In genomic region chr2:207144191-207144795, GRCh38 we compare ENCODE assay signal across 8 cellular contexts. TPM values are rescaled to one million over a fixed set of nuclear protein-coding genes. Genes with fewer than 3 reads are reported as not detected.
A peak's percentile ranks its signal among the peaks of the same experiment; 100 is the strongest.
DNase-seq lines count a peak whose midpoint lies in the region; ATAC-seq and TF ChIP-seq lines count a peak whose summit lies in the region.

No MANE protein-coding gene starts in this region.

- no peaks in the 10 kb centered on the region for H3K9me3 ChIP-seq in HUES64 (ENCODE audit: insufficient read depth, low read depth, low read length)
- no peaks in the 10 kb centered on the region for H3K9me3 ChIP-seq in right lobe of liver

- peak in 1 of 4 donors; percentile 5 for ATAC-seq in right lobe of liver
- ATAC-seq in stimulated activated naive CD8-positive, alpha-beta T cell treated with anti-CD3 and anti-CD28 coated beads, Interleukin-15, amount 100 ng/mL, for 72 hours, result no peak

- H3K4me1 ChIP-seq in HUES64 (ENCODE audit: insufficient read depth, low read length) (peaks cover 70% of the 10 kb centered on the region), right lobe of liver (peaks cover 0 to 23% (median 5%) of the 10 kb centered on the region in 4 donors)

- H3K9me3 Mint-ChIP-seq in activated T-helper 1 cell treated with anti-CD3 and anti-CD28 coated beads, Interleukin-12 subunit alpha, Interleukin-12 subunit beta, Interleukin-2, Interleukin-4 antibody, amounts not matched to agents 30 ng/mL and 10 ng/mL and 1 ng/mL, durations not matched to agents 14 hours and 24 hours and 36 hours, result no peaks in the 10 kb centered on the region
- H3K9me3 Mint-ChIP-seq in stimulated activated naive CD8-positive, alpha-beta T cell treated with anti-CD3 and anti-CD28 coated beads, Interleukin-15, amount 100 ng/mL, for 72 hours, result no peaks in the 10 kb centered on the region

- no peak for DNase-seq in activated T-helper 1 cell treated with anti-CD3 and anti-CD28 coated beads, Interleukin-12 subunit alpha, Interleukin-12 subunit beta, Interleukin-2, Interleukin-4 antibody, amounts not matched to agents 30 ng/mL and 10 ng/mL and 1 ng/mL, durations not matched to agents 14 hours and 24 hours and 36 hours (ENCODE audit: low spot score)
- DNase-seq in right lobe of liver (no peak), pons (ENCODE audit: low spot score) (no peak), NCI-H510A (lab: John Stamatoyannopoulos, UW) (no peak)
- no peak for DNase-seq in stimulated activated naive CD8-positive, alpha-beta T cell treated with anti-CD3 and anti-CD28 coated beads, Interleukin-15, amount 100 ng/mL, for 72 hours
- DNase-seq in NK-92 treated with Interleukin-12 subunit alpha and Interleukin-12 subunit beta, amount 100 ng/mL, for 24 hours (lab: John Stamatoyannopoulos, UW), result no peak
- DNase-seq in effector CD8-positive, alpha-beta T cell (lab: John Stamatoyannopoulos, UW), result no peak

- no peak for TF ChIP-seq POLR2A in right lobe of liver (IDR thresholded peaks at IDR 0.05)

- H3K27me3 ChIP-seq in HUES64 (ENCODE audit: insufficient read depth, low read length) (no peaks in the 10 kb centered on the region), right lobe of liver (no peaks in the 10 kb centered on the region)

- H3K36me3 ChIP-seq in HUES64 (ENCODE audit: insufficient read depth, low read length) (peaks cover 10% of the 10 kb centered on the region), right lobe of liver (no peaks in the 10 kb centered on the region)

- no peak for TF ChIP-seq CTCF in right lobe of liver (IDR thresholded peaks at IDR 0.05)

- H3K27ac ChIP-seq in HUES64 (ENCODE audit: low read depth, low read length), result no peak overlapping the region
- H3K27ac ChIP-seq in right lobe of liver, result peak overlapping the region; percentile 8 to 77 (median 46)

- peak overlapping the region; percentile 61 for H3K4me3 Mint-ChIP-seq in activated T-helper 1 cell treated with anti-CD3 and anti-CD28 coated beads, Interleukin-12 subunit alpha, Interleukin-12 subunit beta, Interleukin-2, Interleukin-4 antibody, amounts not matched to agents 30 ng/mL and 10 ng/mL and 1 ng/mL, durations not matched to agents 14 hours and 24 hours and 36 hours
- H3K4me3 Mint-ChIP-seq in stimulated activated naive CD8-positive, alpha-beta T cell treated with anti-CD3 and anti-CD28 coated beads, Interleukin-15, amount 100 ng/mL, for 72 hours, result peak overlapping the region; percentile 49 to 80

- intact Hi-C loops in activated T-helper 1 cell treated with anti-CD3 and anti-CD28 coated beads, Interleukin-12 subunit alpha, Interleukin-12 subunit beta, Interleukin-2, Interleukin-4 antibody, amounts not matched to agents 30 ng/mL and 10 ng/mL and 1 ng/mL, durations not matched to agents 14 hours and 24 hours and 36 hours (cut with micrococcal nuclease), result loop anchor here (5.0 to 10.0 kb wide), 2 partner anchors 162 to 1059 kb away; partner anchors contain the start of gene INO80D
- intact Hi-C loops in right lobe of liver (cut with DNase I), result no loop called here

- H3K27ac Mint-ChIP-seq in activated T-helper 1 cell treated with anti-CD3 and anti-CD28 coated beads, Interleukin-12 subunit alpha, Interleukin-12 subunit beta, Interleukin-2, Interleukin-4 antibody, amounts not matched to agents 30 ng/mL and 10 ng/mL and 1 ng/mL, durations not matched to agents 14 hours and 24 hours and 36 hours, result peak overlapping the region; percentile 90
- H3K27ac Mint-ChIP-seq in stimulated activated naive CD8-positive, alpha-beta T cell treated with anti-CD3 and anti-CD28 coated beads, Interleukin-15, amount 100 ng/mL, for 72 hours, result peak overlapping the region in 1 of 2 donors; percentile 94

- H3K4me3 ChIP-seq in HUES64 (ENCODE audit: low read length) (no peak overlapping the region), right lobe of liver (no peak overlapping the region)

- 92% methylated on average over 3 of the region's 3 CpGs for WGBS in HUES64
- 90% methylated on average over 2 of the region's 3 CpGs for WGBS in right lobe of liver (ENCODE audit: insufficient coverage, low coverage, low lambda C conversion rate, missing lambda C conversion rate)

- peaks cover 67% of the 10 kb centered on the region for H3K4me1 Mint-ChIP-seq in activated T-helper 1 cell treated with anti-CD3 and anti-CD28 coated beads, Interleukin-12 subunit alpha, Interleukin-12 subunit beta, Interleukin-2, Interleukin-4 antibody, amounts not matched to agents 30 ng/mL and 10 ng/mL and 1 ng/mL, durations not matched to agents 14 hours and 24 hours and 36 hours (ENCODE audit: low read depth)
- H3K4me1 Mint-ChIP-seq in stimulated activated naive CD8-positive, alpha-beta T cell treated with anti-CD3 and anti-CD28 coated beads, Interleukin-15, amount 100 ng/mL, for 72 hours, result peaks cover 72% of the 10 kb centered on the region

- peaks cover 6% of the 10 kb centered on the region for H3K27me3 Mint-ChIP-seq in activated T-helper 1 cell treated with anti-CD3 and anti-CD28 coated beads, Interleukin-12 subunit alpha, Interleukin-12 subunit beta, Interleukin-2, Interleukin-4 antibody, amounts not matched to agents 30 ng/mL and 10 ng/mL and 1 ng/mL, durations not matched to agents 14 hours and 24 hours and 36 hours (ENCODE audit: insufficient read depth)
- no peaks in the 10 kb centered on the region for H3K27me3 Mint-ChIP-seq in stimulated activated naive CD8-positive, alpha-beta T cell treated with anti-CD3 and anti-CD28 coated beads, Interleukin-15, amount 100 ng/mL, for 72 hours

- H3K9ac ChIP-seq in HUES64 (ENCODE audit: low read depth, low read length), result 0 out of 2 replicates have a peak overlapping the region, but pooled peaks have one; percentile 11

- H3K36me3 Mint-ChIP-seq in activated T-helper 1 cell treated with anti-CD3 and anti-CD28 coated beads, Interleukin-12 subunit alpha, Interleukin-12 subunit beta, Interleukin-2, Interleukin-4 antibody, amounts not matched to agents 30 ng/mL and 10 ng/mL and 1 ng/mL, durations not matched to agents 14 hours and 24 hours and 36 hours (ENCODE audit: low read depth), result peaks cover 31% of the 10 kb centered on the region

RNA-seq across cellular contexts. Expression of gene KLF7, which starts 21.5 kb away (rescaled TPM):
- 11.9 TPM for polyA plus RNA-seq in HUES64 (2013, experiment 1 of 2)
- 11.3 TPM for polyA plus RNA-seq in HUES64 (2013, experiment 2 of 2)
- 13.4 and 16.5 TPM in 2 replicates for total RNA-seq in activated T-helper 1 cell treated with anti-CD3 and anti-CD28 coated beads, Interleukin-12 subunit alpha, Interleukin-12 subunit beta, Interleukin-2, Interleukin-4 antibody, amounts not matched to agents 30 ng/mL and 10 ng/mL and 1 ng/mL, durations not matched to agents 14 hours and 24 hours and 36 hours
- total RNA-seq in right lobe of liver, result 10 to 100 TPM in 3 of 6 experiments, 1 to 10 TPM in 3; 3.3 to 14.2 (median 10.2) TPM
